ENCODE assay signal across 20 cellular contexts in the genomic region with DNA sequence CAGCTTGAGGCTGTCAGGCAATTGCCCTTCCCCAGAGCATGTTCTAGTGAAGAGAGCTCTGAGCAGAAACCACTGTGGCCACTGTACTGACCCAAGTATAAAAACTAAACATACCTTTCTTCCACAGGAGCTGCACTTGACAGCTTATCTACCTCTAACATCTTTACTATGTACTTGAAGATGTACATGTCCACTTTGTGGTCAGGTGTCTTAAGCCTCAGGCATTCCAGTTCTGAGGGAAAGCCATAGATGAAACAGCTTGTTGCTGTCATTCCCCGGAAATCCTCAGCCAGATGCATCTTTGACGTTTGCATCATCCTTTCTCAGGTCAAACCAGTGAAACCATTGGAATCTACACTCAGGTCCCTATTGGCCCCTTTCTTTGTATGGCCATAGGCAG.
"Had no signal": no experiment of that assay in that cellular context is flagged by ENCODE, and none has a peak within 500 bp of the region (broad histone marks: within the 10 kb centered on the region; RNA-seq: fewer than 3 reads in every experiment).

No MANE protein-coding gene starts in this region.

- H3K4me1 ChIP-seq: esophagus squamous epithelium, psoas muscle, right lobe of liver, testis, tibial nerve, upper lobe of right lung, vagina had no signal

- H3K9me3 ChIP-seq: esophagus squamous epithelium, gastroesophageal sphincter, neutrophil, psoas muscle, right lobe of liver, testis, tibial nerve, upper lobe of right lung, vagina had no signal

- H3K27me3 ChIP-seq: esophagus squamous epithelium, gastroesophageal sphincter, neutrophil, right lobe of liver, testis, tibial nerve, upper lobe of right lung, vagina had no signal

- H3K27ac ChIP-seq: esophagus squamous epithelium, gastroesophageal sphincter, neutrophil, psoas muscle, right lobe of liver, testis, tibial nerve, upper lobe of right lung, vagina had no signal

- DNase-seq: esophagus squamous epithelium; foreskin fibroblast; glutamatergic neuron; immature natural killer cell; left colon; naive thymus-derived CD4-positive, alpha-beta T cell; nephron progenitor cell; psoas muscle; retina; right lobe of liver; stimulated activated CD4-positive, alpha-beta T cell treated with anti-CD3 and anti-CD28 coated beads, Interleukin-2, amount 100 ng/mL, for 24 hours; stimulated activated CD4-positive, alpha-beta T cell treated with anti-CD3 and anti-CD28 coated beads, Interleukin-4, amount 100 ng/mL, for 4 hours; stimulated activated naive B cell treated with anti-CD40 and anti-IgM and Interleukin-4, amounts not matched to agents 10 μg/mL and 1 μg/mL and 100 μg/mL, for 72 hours; stimulated activated naive CD8-positive, alpha-beta T cell treated with anti-CD3 and anti-CD28 coated beads, Interleukin-15, amount 100 ng/mL, for 72 hours; testis; upper lobe of right lung had no signal

- ATAC-seq: gastroesophageal sphincter; left colon; naive thymus-derived CD4-positive, alpha-beta T cell; psoas muscle; right lobe of liver; stimulated activated naive B cell treated with anti-CD40 and anti-IgM and Interleukin-4, amounts not matched to agents 10 μg/mL and 1 μg/mL and 100 μg/mL, for 72 hours; stimulated activated naive CD8-positive, alpha-beta T cell treated with anti-CD3 and anti-CD28 coated beads, Interleukin-15, amount 100 ng/mL, for 72 hours; upper lobe of right lung had no signal

- H3K4me3 ChIP-seq: esophagus squamous epithelium, gastroesophageal sphincter, psoas muscle, right lobe of liver, testis, tibial nerve, upper lobe of right lung, vagina had no signal

- H3K36me3 ChIP-seq: esophagus squamous epithelium, gastroesophageal sphincter, neutrophil, right lobe of liver, tibial nerve, upper lobe of right lung, vagina had no signal
